Comparison of ENCODE assay signal across 16 cellular contexts in genomic region chr11:57500526-57500925, GRCh38. TPM values are rescaled to one million over a fixed set of nuclear protein-coding genes. Genes with fewer than 3 reads are reported as not detected.
DNase-seq lines count a peak whose midpoint lies in the region; ATAC-seq and TF ChIP-seq lines count a peak whose summit lies in the region.
"Had no signal": no experiment of that assay in that cellular context is flagged by ENCODE, and none has a peak within 500 bp of the region (broad histone marks: within the 10 kb centered on the region; RNA-seq: fewer than 3 reads in every experiment).

No MANE protein-coding gene starts in this region.

- no peaks in the 10 kb centered on the region for H3K27me3 ChIP-seq in left ventricle myocardium inferior (ENCODE audit: low read depth)

- H3K9me3 ChIP-seq in T-helper 17 cell (ENCODE audit: control insufficient read depth, low read length, poor library complexity, severe bottlenecking) = no peaks in the 10 kb centered on the region
- no peaks in the 10 kb centered on the region for H3K9me3 ChIP-seq in left ventricle myocardium inferior (replicated peaks)

- H3K36me3 Mint-ChIP-seq in T-helper 17 cell (ENCODE audit: low read depth) = peaks cover 5% of the 10 kb centered on the region
- H3K36me3 Mint-ChIP-seq in progenitor cell of endocrine pancreas (ENCODE audit: insufficient read depth) = peaks cover 8% of the 10 kb centered on the region

- no peaks in the 10 kb centered on the region for H3K9me3 Mint-ChIP-seq in progenitor cell of endocrine pancreas (ENCODE audit: low read depth)
- H3K9me3 Mint-ChIP-seq: activated T-cell treated with anti-CD3 and anti-CD28 coated beads, Interleukin-2, amount 50 U/mL, for 72 hours had no signal

- H3K4me3 ChIP-seq in left ventricle myocardium inferior = no peak overlapping the region

- H3K4me1 Mint-ChIP-seq in T-helper 17 cell = peaks cover 7% of the 10 kb centered on the region
- peaks cover 67% of the 10 kb centered on the region for H3K4me1 Mint-ChIP-seq in progenitor cell of endocrine pancreas (ENCODE audit: low read depth)
- H3K4me1 Mint-ChIP-seq: activated CD4-positive, alpha-beta T cell treated with anti-CD3 and anti-CD28 coated beads for 36 hours had no signal

- H3K27ac ChIP-seq in C4-2B (peak overlapping the region; percentile 86), left ventricle myocardium inferior (replicated peaks) (peak overlapping the region; percentile 92)

- no peak for TF ChIP-seq CTCF in C4-2B (conservative IDR thresholded peaks at IDR 0.05)
- TF ChIP-seq CTCF in left ventricle myocardium inferior (IDR thresholded peaks at IDR 0.05; ENCODE audit: borderline replicate concordance) = no peak
- TF ChIP-seq CTCF in progenitor cell of endocrine pancreas (IDR thresholded peaks at IDR 0.05; ENCODE audit: unreplicated experiment) = no peak

- ATAC-seq in T-helper 17 cell (no peak), GM19455 (IDR thresholded peaks at IDR 0.05; ENCODE audit: unreplicated experiment) (no peak), GM18873 (IDR thresholded peaks at IDR 0.05; ENCODE audit: low FRiP score, unreplicated experiment) (no peak)
- ATAC-seq: activated CD4-positive, alpha-beta T cell treated with anti-CD3 and anti-CD28 coated beads for 36 hours; activated T-cell treated with anti-CD3 and anti-CD28 coated beads, Interleukin-2, amount 50 U/mL, for 72 hours had no signal

- H3K27ac Mint-ChIP-seq in T-helper 17 cell (peak overlapping the region; percentile 4), progenitor cell of endocrine pancreas (peak overlapping the region; percentile 92)
- H3K27ac Mint-ChIP-seq: activated CD4-positive, alpha-beta T cell treated with anti-CD3 and anti-CD28 coated beads for 36 hours; activated T-cell treated with anti-CD3 and anti-CD28 coated beads, Interleukin-2, amount 50 U/mL, for 72 hours had no signal

- peaks cover 11% of the 10 kb centered on the region for H3K36me3 ChIP-seq in left ventricle myocardium inferior

- no peak for DNase-seq in T-helper 17 cell
- no peak for DNase-seq in left ventricle myocardium inferior
- DNase-seq in progenitor cell of endocrine pancreas (ENCODE audit: low spot score, unreplicated experiment) = no peak
- no peak for DNase-seq in NCI-H446 treated with DMSO at 0.1 percent for 48 hours (lab: John Stamatoyannopoulos, UW)
- DNase-seq in RKO (ENCODE audit: low spot score) = no peak
- DNase-seq: activated CD4-positive, alpha-beta T cell treated with anti-CD3 and anti-CD28 coated beads for 36 hours; activated T-cell treated with anti-CD3 and anti-CD28 coated beads, Interleukin-2, amount 50 U/mL, for 72 hours; effector CD8-positive, alpha-beta T cell; HCEC 1CT; NCI-H226; stimulated activated CD4-positive, alpha-beta T cell treated with anti-CD3 and anti-CD28 coated beads, Interleukin-15, amount 100 ng/mL, for 24 hours had no signal

- no peak overlapping the region for H3K4me3 Mint-ChIP-seq in T-helper 17 cell
- peak overlapping the region; percentile 35 for H3K4me3 Mint-ChIP-seq in progenitor cell of endocrine pancreas (ENCODE audit: low read depth)
- H3K4me3 Mint-ChIP-seq: activated CD4-positive, alpha-beta T cell treated with anti-CD3 and anti-CD28 coated beads for 36 hours; activated T-cell treated with anti-CD3 and anti-CD28 coated beads, Interleukin-2, amount 50 U/mL, for 72 hours had no signal

- H3K4me1 ChIP-seq in left ventricle myocardium inferior = peaks cover 42% of the 10 kb centered on the region

- H3K27me3 Mint-ChIP-seq in T-helper 17 cell (no peaks in the 10 kb centered on the region), progenitor cell of endocrine pancreas (no peaks in the 10 kb centered on the region)
- H3K27me3 Mint-ChIP-seq: activated CD4-positive, alpha-beta T cell treated with anti-CD3 and anti-CD28 coated beads for 36 hours had no signal

- intact Hi-C loops in left ventricle myocardium inferior (cut with micrococcal nuclease) = no loop called here

RNA-seq across cellular contexts. Expression of gene SLC43A1, which starts 15.0 kb away (rescaled TPM):
- 1 to 10 TPM; 7.8 to 8.0 TPM for total RNA-seq in T-helper 17 cell
- total RNA-seq in left ventricle myocardium inferior = 4.3 TPM
- total RNA-seq in progenitor cell of endocrine pancreas = 46.9 and 48.5 TPM in 2 replicates

RNA-seq across cellular contexts. Expression of gene TIMM10, which starts 30.0 kb away (rescaled TPM):
- total RNA-seq in T-helper 17 cell = 10 to 100 TPM; 17.0 to 19.1 TPM
- 61.0 TPM for total RNA-seq in left ventricle myocardium inferior
- 63.4 and 63.5 TPM in 2 replicates for total RNA-seq in progenitor cell of endocrine pancreas

RNA-seq across cellular contexts. Expression of gene SMTNL1, which starts 36.9 kb away (rescaled TPM):
- total RNA-seq in T-helper 17 cell = not detected
- not detected for total RNA-seq in left ventricle myocardium inferior
- total RNA-seq in progenitor cell of endocrine pancreas = not detected in 2 replicates
- total RNA-seq: activated CD4-positive, alpha-beta T cell treated with anti-CD3 and anti-CD28 coated beads for 36 hours; activated T-cell treated with anti-CD3 and anti-CD28 coated beads, Interleukin-2, amount 50 U/mL, for 72 hours; glomerular endothelial cell; OCI-LY7 had no signal

RNA-seq across cellular contexts. Expression of gene RTN4RL2, which starts 40.2 kb away (rescaled TPM):
- total RNA-seq in T-helper 17 cell (under 1 TPM in 1 of 2 donors, not detected in 1; 0.23 TPM), left ventricle myocardium inferior (1.3 TPM), progenitor cell of endocrine pancreas (1.9 and 2.1 TPM in 2 replicates)
